ENCODE assay signal across 11 cellular contexts in genomic region chr21:42532466-42533181, GRCh38. TPM values are rescaled to one million over a fixed set of nuclear protein-coding genes. Genes with fewer than 3 reads are reported as not detected.
DNase-seq lines count a peak whose midpoint lies in the region; ATAC-seq and TF ChIP-seq lines count a peak whose summit lies in the region.
"Had no signal": no experiment of that assay in that cellular context is flagged by ENCODE, and none has a peak within 500 bp of the region (broad histone marks: within the 10 kb centered on the region; RNA-seq: fewer than 3 reads in every experiment).

No MANE protein-coding gene starts in this region.

- peaks cover 32 to 54% (median 39%) of the 10 kb centered on the region in 4 donors for H3K4me1 ChIP-seq in upper lobe of left lung

- peaks cover 0 to 37% (median 16%) of the 10 kb centered on the region in 4 donors for H3K36me3 ChIP-seq in upper lobe of left lung

- no peak for TF ChIP-seq CTCF in upper lobe of left lung (IDR thresholded peaks at IDR 0.05)

- no peaks in the 10 kb centered on the region for H3K9me3 ChIP-seq in upper lobe of left lung

- no peak overlapping the region for H3K4me3 ChIP-seq in upper lobe of left lung

- ATAC-seq in memory B cell (ENCODE audit: low read depth) (peak; percentile 34), upper lobe of left lung (ENCODE audit: low FRiP score in 2 of 2) (peak; percentile 31 to 70)

- TF ChIP-seq POLR2A in upper lobe of left lung (IDR thresholded peaks at IDR 0.05), result peak in 1 of 4 donors; percentile 19

- DNase-seq in NCI-H510A treated with DMSO at 0.1 percent for 48 hours (lab: John Stamatoyannopoulos, UW) (peak; percentile 18), NCI-H510A (lab: John Stamatoyannopoulos, UW) (no peak), dermis blood vessel endothelial cell (peak; percentile 68), memory B cell (ENCODE audit: low spot score in 2 of 2) (peak; percentile 54 to 60), upper lobe of left lung (peak in 1 of 2 donors; percentile 84), NOMO-1 treated with DMSO at 0.1 percent for 48 hours (lab: John Stamatoyannopoulos, UW; ENCODE audit: unreplicated experiment) (no peak), NCI-H2171 (lab: John Stamatoyannopoulos, UW) (no peak), D341Med (ENCODE audit: low spot score) (no peak)
- DNase-seq: activated CD4-positive, alpha-beta T cell treated with anti-CD3 and anti-CD28 coated beads, Interleukin-2, amount 50 U/mL, for 4 hours; NCI-H226 had no signal

- peaks cover 12% of the 10 kb centered on the region for H3K36me3 Mint-ChIP-seq in memory B cell

- H3K4me1 Mint-ChIP-seq in memory B cell, result peaks cover 62% of the 10 kb centered on the region

- no peaks in the 10 kb centered on the region for H3K9me3 Mint-ChIP-seq in memory B cell

- peak overlapping the region in 2 of 4 donors; percentile 32 to 52 for H3K27ac ChIP-seq in upper lobe of left lung

- TF ChIP-seq EP300 in upper lobe of left lung (IDR thresholded peaks at IDR 0.05), result no peak

- 52 to 87% methylated on average over 8 to 18 of the region's 18 CpGs for WGBS in upper lobe of left lung, 2 donors

- H3K27ac Mint-ChIP-seq in memory B cell, result peak overlapping the region; percentile 99

- no peaks in the 10 kb centered on the region for H3K27me3 ChIP-seq in upper lobe of left lung

- H3K4me3 Mint-ChIP-seq in memory B cell, result no peak overlapping the region

- no peaks in the 10 kb centered on the region for H3K27me3 Mint-ChIP-seq in memory B cell

RNA-seq across cellular contexts. Expression of gene SLC37A1, which starts 19.0 kb away (rescaled TPM):
- 14.0 and 15.0 TPM in 2 replicates for total RNA-seq in dermis blood vessel endothelial cell
- 10 to 100 TPM; 20.8 to 70.2 (median 36.8) TPM for total RNA-seq in upper lobe of left lung

RNA-seq across cellular contexts. Expression of gene RSPH1, which starts 36.6 kb away (rescaled TPM):
- total RNA-seq in dermis blood vessel endothelial cell (not detected in 2 replicates), upper lobe of left lung (10 to 100 TPM in 5 of 6 donors, under 1 TPM in 1; 0.46 to 68.4 (median 13.4) TPM)
- total RNA-seq: A172 had no signal

Comparison
In these comparisons a context has a peak if more than half of its experiments do, and no peak if none do; other contexts are left out.
1. DNase-seq: peak in NCI-H510A treated with DMSO at 0.1 percent for 48 hours (single experiment), dermis blood vessel endothelial cell (single experiment) and memory B cell (2 of 2); none in NCI-H510A (single experiment), NOMO-1 treated with DMSO at 0.1 percent for 48 hours (single experiment), NCI-H2171 (single experiment) and D341Med (single experiment).